In the genomic region with DNA sequence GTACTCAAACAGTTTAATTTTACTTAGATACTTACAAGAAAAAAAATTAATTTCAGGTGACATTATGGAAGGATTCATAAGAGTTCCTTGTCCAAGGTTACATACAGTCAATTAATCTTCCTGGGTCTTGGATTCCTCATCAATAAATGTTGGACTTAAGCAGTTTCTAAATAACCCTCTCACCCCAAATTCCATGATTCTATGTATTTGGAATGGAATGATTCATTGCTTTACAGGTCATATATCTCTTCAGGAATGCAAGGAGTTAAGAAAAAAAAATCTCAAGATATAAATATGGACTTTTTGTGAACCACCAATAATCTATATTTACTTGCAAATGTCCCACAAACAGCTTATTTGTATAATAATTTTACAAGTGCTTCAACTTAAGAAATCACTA, we compare ENCODE assay signal across 31 cellular contexts.
A peak's percentile ranks its signal among the peaks of the same experiment; 100 is the strongest.
DNase-seq lines count a peak whose midpoint lies in the region; ATAC-seq and TF ChIP-seq lines count a peak whose summit lies in the region.
"Had no signal": no experiment of that assay in that cellular context is flagged by ENCODE, and none has a peak within 500 bp of the region (broad histone marks: within the 10 kb centered on the region; RNA-seq: fewer than 3 reads in every experiment).

No MANE protein-coding gene starts in this region.

- intact Hi-C loops in PC-3 (cut with micrococcal nuclease) = no loop called here

- H3K36me3 ChIP-seq in PC-3 (ENCODE audit: low read depth, low read length) = no peaks in the 10 kb centered on the region
- H3K36me3 ChIP-seq: HAP-1, left lung, MG63, pancreas, suprapubic skin had no signal

- POLR2A ChIA-PET in PC-3 (lab: Charles Lee; ENCODE audit: unreplicated experiment) = no interaction called here

- TF ChIP-seq CTCF in PC-3 (conservative IDR thresholded peaks at IDR 0.05; ENCODE audit: low read depth, low read length) = no peak
- no peak for TF ChIP-seq CTCF in choroid plexus epithelial cell (conservative IDR thresholded peaks at IDR 0.05; ENCODE audit: low read depth, low read length)

- no peaks in the 10 kb centered on the region for H4K20me1 ChIP-seq in PC-3 (ENCODE audit: low read length)

- DNase-seq in ELR (ENCODE audit: low read depth) = peak; percentile 61
- peak; percentile 91 for DNase-seq in PC-3
- peak; percentile 7 for DNase-seq in choroid plexus epithelial cell (ENCODE audit: low read depth)
- DNase-seq in non-pigmented ciliary epithelial cell (ENCODE audit: low read depth) = peak; percentile 24
- DNase-seq in GM19240 (ENCODE audit: insufficient read length, low spot score) = no peak
- DNase-seq: activated CD4-positive, alpha-beta T cell treated with anti-CD3 and anti-CD28 coated beads, Interleukin-2, amount 50 U/mL, for 1 hour; activated CD4-positive, CD25-positive, alpha-beta regulatory T cell; activated gamma-delta T cell treated with Interleukin-2 at 50 U/mL for 16 hours; activated T-cell treated with anti-CD3 and anti-CD28 coated beads, Interleukin-2, amount 50 U/mL, for 4 hours; CD4-positive, alpha-beta memory T cell; cerebellar nuclear complex; dorsolateral prefrontal cortex; immature natural killer cell; left lung; mesenchymal stem cell; MG63; NCI-H1105 treated with DMSO at 0.1 percent for 48 hours; NCI-H187 treated with DMSO at 0.1 percent for 48 hours; NCI-H510A treated with DMSO at 0.1 percent for 48 hours; pancreas; retina; SHP77; small intestine; stimulated activated naive CD4-positive, alpha-beta T cell; T-helper 17 cell had no signal

- ATAC-seq in PC-3 = peak; percentile 34; the same call in 1 of the 2 replicates
- no peak for ATAC-seq in HG02884 (IDR thresholded peaks at IDR 0.05; ENCODE audit: unreplicated experiment)
- no peak for ATAC-seq in GM18519 (IDR thresholded peaks at IDR 0.05; ENCODE audit: low FRiP score, unreplicated experiment)
- ATAC-seq: activated T-cell treated with anti-CD3 and anti-CD28 coated beads, Interleukin-2, amount 50 U/mL, for 4 hours; GM12878; K562; left lung; pancreas; T-helper 17 cell had no signal

- no peak overlapping the region for H3K9ac ChIP-seq in PC-3 (ENCODE audit: low read length)

- H3K4me3 ChIP-seq in PC-3 (ENCODE audit: low read length) (no peak overlapping the region), choroid plexus epithelial cell (ENCODE audit: low read depth, low read length) (no peak overlapping the region)
- H3K4me3 ChIP-seq: dorsolateral prefrontal cortex, GM12878, HAP-1, K562, left lung, MG63, pancreas, suprapubic skin had no signal

- CTCF ChIA-PET in PC-3 (lab: Charles Lee) = interaction anchor here (2.6 kb wide), 1 partner anchor 288 kb away, joined by 8 read pairs; no protein-coding TSS in a partner anchor

- H3F3A ChIP-seq in PC-3 (ENCODE audit: low read length, unreplicated experiment) = no peaks in the 10 kb centered on the region

- no peaks in the 10 kb centered on the region for H3K9me2 ChIP-seq in PC-3 (replicated peaks; ENCODE audit: low read length)

- no peak overlapping the region for H3K27ac ChIP-seq in PC-3 (ENCODE audit: low read length)
- H3K27ac ChIP-seq: dorsolateral prefrontal cortex, left lung, pancreas, suprapubic skin had no signal

- peaks cover 32% of the 10 kb centered on the region for H3K4me1 ChIP-seq in PC-3 (ENCODE audit: insufficient read depth, low read length)
- H3K4me1 ChIP-seq: HAP-1, left lung, pancreas, suprapubic skin had no signal

- no peak overlapping the region for H2AFZ ChIP-seq in PC-3 (ENCODE audit: low read length)

- H3K27me3 ChIP-seq in PC-3 (ENCODE audit: low read length) = no peaks in the 10 kb centered on the region
- H3K27me3 ChIP-seq: left lung, MG63, pancreas, suprapubic skin had no signal

- no peaks in the 10 kb centered on the region for H3K79me2 ChIP-seq in PC-3 (ENCODE audit: low read length)

- no peaks in the 10 kb centered on the region for H3K9me3 ChIP-seq in PC-3 (ENCODE audit: low read length)
- H3K9me3 ChIP-seq: HAP-1, pancreas, suprapubic skin had no signal

- H3K4me2 ChIP-seq in PC-3 (ENCODE audit: low read length) = peak overlapping the region; percentile 27

- BruUV-seq in PC-3 (replicated peaks; lab: Mats Ljungman, UMichigan) = no TSS peak
